In genomic region chr10:3828404-3829192, GRCh38 we compare ENCODE assay signal across 8 cellular contexts. TPM values are rescaled to one million over a fixed set of nuclear protein-coding genes. Genes with fewer than 3 reads are reported as not detected.
DNase-seq lines count a peak whose midpoint lies in the region; ATAC-seq and TF ChIP-seq lines count a peak whose summit lies in the region.

No MANE protein-coding gene starts in this region.

- H3K36me3 ChIP-seq in skeletal muscle tissue (ENCODE audit: control insufficient read depth in 3 of 3, insufficient read depth in 3 of 3, low read length in 3 of 3) (no peaks in the 10 kb centered on the region), neuronal stem cell (replicated peaks in 1 of 2; ENCODE audit: control insufficient read depth in 2 of 2, insufficient read depth in 2 of 2, low read length in 2 of 2) (no peaks in the 10 kb centered on the region), H7 (replicated peaks; ENCODE audit: control insufficient read depth, insufficient read depth, low read length) (no peaks in the 10 kb centered on the region)

- H2BK5ac ChIP-seq in neuronal stem cell (ENCODE audit: low read length) = no peak overlapping the region

- no peak overlapping the region for H3K4ac ChIP-seq in neuronal stem cell (ENCODE audit: low read length)

- H3K9me3 ChIP-seq in skeletal muscle tissue (ENCODE audit: control insufficient read depth in 3 of 3, low read length in 3 of 3) = no peaks in the 10 kb centered on the region
- no peaks in the 10 kb centered on the region for H3K9me3 ChIP-seq in neuronal stem cell (replicated peaks in 1 of 2; ENCODE audit: control insufficient read depth in 2 of 2, insufficient read depth in 1 of 2, low read depth in 1 of 2, low read length in 2 of 2)

- no peak overlapping the region for H2BK12ac ChIP-seq in neuronal stem cell (ENCODE audit: low read length)

- peak; percentile 66 for DNase-seq in GM10248 (ENCODE audit: extremely low spot score)
- DNase-seq in LHCN-M2 (ENCODE audit: low read depth) = peak; percentile 75
- DNase-seq in left cardiac atrium = no peak
- DNase-seq in neuronal stem cell (ENCODE audit: low spot score) = no peak
- DNase-seq in C1 segment of cervical spinal cord (lab: John Stamatoyannopoulos, UW) = no peak
- DNase-seq in H7 = no peak

- no peak overlapping the region for H4K91ac ChIP-seq in neuronal stem cell (ENCODE audit: low read depth, low read length, poor library complexity)

- peak overlapping the region; percentile 91 for H3K27ac Mint-ChIP-seq in activated naive CD4-positive, alpha-beta T cell treated with anti-CD3 and anti-CD28 coated beads, Interleukin-2, amount 50 U/mL, for 24 hours

- H3K4me2 ChIP-seq in neuronal stem cell (ENCODE audit: insufficient read depth, low read length, poor library complexity, severe bottlenecking) = no peak overlapping the region

- H3K14ac ChIP-seq in neuronal stem cell (ENCODE audit: low read length) = no peak overlapping the region

- H3K36me3 Mint-ChIP-seq in activated naive CD4-positive, alpha-beta T cell treated with anti-CD3 and anti-CD28 coated beads, Interleukin-2, amount 50 U/mL, for 24 hours = no peaks in the 10 kb centered on the region

- no peak overlapping the region for H3K18ac ChIP-seq in neuronal stem cell (ENCODE audit: low read length)

- peak overlapping the region; percentile 73 for H3K4me3 Mint-ChIP-seq in activated naive CD4-positive, alpha-beta T cell treated with anti-CD3 and anti-CD28 coated beads, Interleukin-2, amount 50 U/mL, for 24 hours

- H3K27me3 ChIP-seq in skeletal muscle tissue (ENCODE audit: control insufficient read depth in 3 of 3, insufficient read depth in 3 of 3, low read length in 3 of 3) = no peaks in the 10 kb centered on the region
- H3K27me3 ChIP-seq in neuronal stem cell (ENCODE audit: control insufficient read depth in 3 of 3, insufficient read depth in 3 of 3, low read depth in 1 of 3, low read length in 3 of 3) = no peaks in the 10 kb centered on the region
- no peaks in the 10 kb centered on the region for H3K27me3 ChIP-seq in H7 (ENCODE audit: control insufficient read depth, insufficient read depth, low read length)

- CTCF ChIA-PET in GM10248 (lab: Yijun Ruan, JAX) = interaction anchor here (0.6 to 3.5 kb wide), 9 partner anchors 12 to 253 kb away, joined by 3 to 10 read pairs (median 3); no protein-coding TSS in a partner anchor

- no CpG with 5 or more reads among the region's 14 CpGs for WGBS in neuronal stem cell (ENCODE audit: extremely low coverage in 2 of 2, insufficient read length in 2 of 2, insufficient replicate concordance in 1 of 2), 2 donors

- no peak overlapping the region for H2AFZ ChIP-seq in neuronal stem cell (ENCODE audit: low read length)

- no peak overlapping the region for H2BK15ac ChIP-seq in neuronal stem cell (ENCODE audit: low read length)

- no peak for TF ChIP-seq CTCF in GM10248 (IDR thresholded peaks at IDR 0.05; ENCODE audit: control extremely low read depth, extremely low read depth, low read depth, missing control alignments)

- intact Hi-C loops in left cardiac atrium (cut with DNase I) = no loop called here

- H3K27me3 Mint-ChIP-seq in activated naive CD4-positive, alpha-beta T cell treated with anti-CD3 and anti-CD28 coated beads, Interleukin-2, amount 50 U/mL, for 24 hours = no peaks in the 10 kb centered on the region

- no peak overlapping the region for H2BK120ac ChIP-seq in neuronal stem cell (ENCODE audit: low read depth, low read length)

- no peaks in the 10 kb centered on the region for H3K79me1 ChIP-seq in neuronal stem cell (ENCODE audit: low read depth, low read length)

- H4K8ac ChIP-seq in neuronal stem cell (ENCODE audit: low read depth, low read length) = no peak overlapping the region

- H3K23ac ChIP-seq in neuronal stem cell (ENCODE audit: low read depth, low read length, poor library complexity) = no peak overlapping the region

- ATAC-seq in left cardiac atrium = peak; percentile 11 to 31

- H3K27ac ChIP-seq in skeletal muscle tissue (ENCODE audit: low read depth, low read length) = peak overlapping the region; percentile 72
- no peak overlapping the region for H3K27ac ChIP-seq in neuronal stem cell (replicated peaks; ENCODE audit: low read length)

- POLR2A ChIA-PET in GM10248 (lab: Yijun Ruan, JAX) = interaction anchor here (0.6 to 2.0 kb wide), 3 partner anchors 17 to 43 kb away, joined by 3 to 6 read pairs (median 4); partner anchors contain the start of gene KLF6

- no peak overlapping the region for H2AK5ac ChIP-seq in neuronal stem cell (ENCODE audit: low read depth, low read length)

- no peaks in the 10 kb centered on the region for H3K9me3 Mint-ChIP-seq in activated naive CD4-positive, alpha-beta T cell treated with anti-CD3 and anti-CD28 coated beads, Interleukin-2, amount 50 U/mL, for 24 hours

- peaks cover 40% of the 10 kb centered on the region for H3K4me1 Mint-ChIP-seq in activated naive CD4-positive, alpha-beta T cell treated with anti-CD3 and anti-CD28 coated beads, Interleukin-2, amount 50 U/mL, for 24 hours

- H3K9ac ChIP-seq in skeletal muscle tissue (ENCODE audit: low read depth in 1 of 3, low read length in 3 of 3) (peak overlapping the region; percentile 73 to 74 (median 74)), neuronal stem cell (ENCODE audit: low read depth, low read length, poor library complexity) (no peak overlapping the region)

- H3K4me3 ChIP-seq in skeletal muscle tissue (ENCODE audit: low read length in 3 of 3) (peak overlapping the region; percentile 57 to 83 (median 64)), neuronal stem cell (ENCODE audit: low read length in 2 of 2) (no peak overlapping the region), H7 (ENCODE audit: insufficient read depth, low read depth, low read length) (no peak overlapping the region)

- H3K4me1 ChIP-seq in skeletal muscle tissue (ENCODE audit: control insufficient read depth in 3 of 3, insufficient read depth in 3 of 3, low read length in 3 of 3) (peaks cover 23 to 29% (median 27%) of the 10 kb centered on the region in 3 donors), neuronal stem cell (ENCODE audit: control insufficient read depth in 2 of 2, insufficient read depth in 1 of 2, low read depth in 1 of 2, low read length in 2 of 2) (peaks cover 5 to 11% of the 10 kb centered on the region in 2 donors)

RNA-seq across cellular contexts. Expression of gene KLF6, which starts 43.6 kb away (rescaled TPM):
- 30.7 and 35.9 TPM in 2 replicates for total RNA-seq in LHCN-M2 (2014; rRNA removed)
- polyA plus RNA-seq in LHCN-M2 (2012) = 48.4 TPM
- total RNA-seq in left cardiac atrium = 10 to 100 TPM; 76.3 to 78.7 TPM
- total RNA-seq in skeletal muscle tissue = 50.6 TPM
- 12.9 TPM for polyA plus RNA-seq in neuronal stem cell (2013, experiment 1 of 2)
- 13.2 TPM for polyA plus RNA-seq in neuronal stem cell (2013, experiment 2 of 2)
- 7.6 and 9.8 TPM in 2 replicates for total RNA-seq in H7 (2014; rRNA removed; shearing (Covaris generic))

Comparison
In these comparisons a context has a peak if more than half of its experiments do, and no peak if none do; other contexts are left out.
1. DNase-seq: peak in GM10248 (single experiment) and LHCN-M2 (single experiment); none in left cardiac atrium (single experiment), neuronal stem cell (single experiment), C1 segment of cervical spinal cord (0 of 14) and H7 (single experiment).
2. H3K4me3 ChIP-seq: peak in skeletal muscle tissue (3 of 3); none in neuronal stem cell (0 of 2) and H7 (single experiment).